25 cellular contexts compared by ENCODE assay signal in the genomic region with DNA sequence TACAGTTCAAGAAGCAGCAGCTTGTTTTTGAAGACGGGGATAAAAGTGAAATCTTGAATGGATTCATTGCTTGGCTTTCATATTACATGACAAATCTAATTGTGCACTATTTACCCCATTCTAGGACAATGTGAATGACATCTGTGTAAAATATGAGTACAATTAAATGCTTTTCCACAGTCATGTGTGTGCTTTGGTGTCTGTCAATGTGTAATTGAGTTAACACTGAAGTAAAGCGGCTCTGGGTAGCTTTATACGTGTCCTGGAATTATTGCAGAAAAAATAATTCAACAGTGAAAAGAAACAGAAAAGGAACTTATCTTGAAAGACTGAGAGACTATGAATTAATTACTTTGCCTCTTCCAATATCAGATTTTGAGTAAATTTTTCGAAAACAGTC.
"Had no signal": no experiment of that assay in that cellular context is flagged by ENCODE, and none has a peak within 500 bp of the region (broad histone marks: within the 10 kb centered on the region; RNA-seq: fewer than 3 reads in every experiment).

No MANE protein-coding gene starts in this region.

- H3K4me1 Mint-ChIP-seq: endodermal cell; mesothelial cell of epicardium; naive B cell; naive thymus-derived CD8-positive, alpha-beta T cell had no signal

- ATAC-seq: effector memory CD8-positive, alpha-beta T cell; esophagus mucosa; gastrocnemius medialis; heart right ventricle; left cardiac atrium; left lung; left ventricle myocardium superior; lower lobe of right lung; mucosa of descending colon; naive thymus-derived CD8-positive, alpha-beta T cell had no signal

- H3K4me3 ChIP-seq: esophagus squamous epithelium, gastrocnemius medialis, heart right ventricle, left lung, lower lobe of right lung, mucosa of descending colon had no signal

- H3K9me3 ChIP-seq: esophagus squamous epithelium, gastrocnemius medialis, lower lobe of right lung, mucosa of descending colon had no signal

- H3K4me1 ChIP-seq: esophagus squamous epithelium, gastrocnemius medialis, heart right ventricle, left lung, lower lobe of right lung had no signal

- H3K27me3 ChIP-seq: esophagus squamous epithelium, gastrocnemius medialis, heart right ventricle, left lung had no signal

- H3K4me3 Mint-ChIP-seq: dendritic cell treated with granulocyte-macrophage colony-stimulating factor and Interleukin-4, amounts not matched to agents 40 ng/mL and 50 ng/mL, for 4 days; effector memory CD8-positive, alpha-beta T cell; endodermal cell; mesothelial cell of epicardium; naive B cell; naive thymus-derived CD8-positive, alpha-beta T cell had no signal

- H3K27me3 Mint-ChIP-seq: dendritic cell treated with granulocyte-macrophage colony-stimulating factor and Interleukin-4, amounts not matched to agents 40 ng/mL and 50 ng/mL, for 4 days; effector memory CD8-positive, alpha-beta T cell; naive B cell; naive thymus-derived CD8-positive, alpha-beta T cell had no signal

- H3K27ac ChIP-seq: epithelial cell of prostate, esophagus squamous epithelium, gastrocnemius medialis, heart right ventricle, left lung, lower lobe of right lung had no signal

- H3K36me3 ChIP-seq: esophagus squamous epithelium, gastrocnemius medialis, heart right ventricle, left lung, lower lobe of right lung had no signal

- H3K36me3 Mint-ChIP-seq: mesothelial cell of epicardium; naive B cell; naive thymus-derived CD8-positive, alpha-beta T cell had no signal

- DNase-seq: cortex of kidney; effector CD8-positive, alpha-beta T cell; effector memory CD8-positive, alpha-beta T cell; endodermal cell; erythroblast; esophagus squamous epithelium; foreskin fibroblast; foreskin melanocyte; gastrocnemius medialis; glutamatergic neuron; head of caudate nucleus; heart right ventricle; hippocampal formation; left cardiac atrium; left lung; left ventricle myocardium superior; lower lobe of right lung; mesenchymal stem cell; mucosa of descending colon; naive B cell; naive thymus-derived CD8-positive, alpha-beta T cell had no signal
